ENCODE assay signal across 9 cellular contexts in the genomic region with DNA sequence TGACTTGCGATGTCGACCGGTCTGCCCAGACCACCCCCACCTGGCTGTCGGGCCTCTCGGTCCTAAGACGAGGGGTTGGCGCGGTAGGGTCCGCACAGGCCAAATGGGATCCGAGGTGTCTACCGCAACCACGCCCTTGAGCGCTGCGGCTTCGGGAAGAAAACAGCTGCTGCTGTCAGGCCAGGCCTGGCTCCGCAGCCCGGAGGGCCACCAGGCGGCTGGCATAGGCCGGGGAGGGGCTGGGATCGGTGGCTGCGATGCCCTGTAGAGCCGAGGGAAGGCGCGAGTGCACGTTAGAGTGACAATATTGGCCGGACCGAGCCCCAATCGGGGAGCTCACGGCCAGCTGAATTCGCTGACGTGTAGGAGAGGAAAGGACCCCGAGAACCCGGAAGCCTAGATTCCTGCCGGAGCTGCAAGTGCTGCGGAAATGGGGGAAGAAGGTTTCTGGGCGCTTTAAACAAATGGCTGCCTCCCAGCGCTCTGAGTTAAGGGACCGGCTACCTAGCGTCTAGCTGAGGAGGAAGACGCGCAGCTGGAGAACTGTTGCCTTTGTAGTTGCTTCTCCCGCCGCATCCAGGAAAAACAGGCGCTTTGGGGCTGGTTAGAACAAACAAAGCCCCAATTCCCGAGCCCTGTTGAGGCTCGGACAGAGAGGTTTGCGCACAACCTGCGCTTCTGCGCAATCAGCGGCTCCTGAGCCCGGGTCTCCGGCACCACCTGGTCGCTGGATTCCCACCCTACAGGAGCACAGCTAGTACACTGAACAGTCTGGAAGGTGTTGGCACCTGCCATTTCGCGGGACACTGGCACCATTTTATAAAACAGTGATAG. TPM values are rescaled to one million over a fixed set of nuclear protein-coding genes. Genes with fewer than 3 reads are reported as not detected.
A peak's percentile ranks its signal among the peaks of the same experiment; 100 is the strongest.
DNase-seq lines count a peak whose midpoint lies in the region; ATAC-seq and TF ChIP-seq lines count a peak whose summit lies in the region.
"Had no signal": no experiment of that assay in that cellular context is flagged by ENCODE, and none has a peak within 500 bp of the region (broad histone marks: within the 10 kb centered on the region; RNA-seq: fewer than 3 reads in every experiment).

No MANE protein-coding gene starts in this region.

- ATAC-seq in GM21367 (IDR thresholded peaks at IDR 0.05; ENCODE audit: unreplicated experiment): no peak

- DNase-seq in D341Med (ENCODE audit: low spot score): peak; percentile 66
- peak; percentile 28 for DNase-seq in NCI-H82 treated with DMSO at 0.1 percent for 48 hours (lab: John Stamatoyannopoulos, UW; ENCODE audit: unreplicated experiment)
- DNase-seq in foreskin fibroblast: peak; percentile 29 to 70
- DNase-seq in occipital lobe (lab: John Stamatoyannopoulos, UW): peak; percentile 20
- no peak for DNase-seq in COR-L47 (lab: John Stamatoyannopoulos, UW)
- DNase-seq in HPDE6-E6E7 (ENCODE audit: extremely low spot score): no peak
- no peak for DNase-seq in NCI-H2227 (lab: John Stamatoyannopoulos, UW; ENCODE audit: unreplicated experiment)
- DNase-seq: Karpas-422 had no signal

- peak; percentile 4 for TF ChIP-seq CTCF in foreskin fibroblast (IDR thresholded peaks at IDR 0.05; ENCODE audit: low read depth, low read length)

- peak overlapping the region; percentile 44 to 62 for H3K4me3 ChIP-seq in foreskin fibroblast (ENCODE audit: low read depth in 1 of 2, low read length in 2 of 2)

RNA-seq across cellular contexts. Expression of a gene that starts 14.0 kb away (rescaled TPM):
- 1.2 TPM for total RNA-seq in occipital lobe

RNA-seq across cellular contexts. Expression of a gene that starts 16.9 kb away (rescaled TPM):
- total RNA-seq in occipital lobe: 15.6 TPM

Comparison
In these comparisons a context has a peak if more than half of its experiments do, and no peak if none do; other contexts are left out.
1. DNase-seq: peak in D341Med (single experiment), NCI-H82 treated with DMSO at 0.1 percent for 48 hours (single experiment), foreskin fibroblast (2 of 2) and occipital lobe (single experiment); none in COR-L47 (single experiment), HPDE6-E6E7 (single experiment) and NCI-H2227 (single experiment).